1 cellular context compared by ENCODE assay signal in genomic region chr6:27472617-27473400, GRCh38.
A peak's percentile ranks its signal among the peaks of the same experiment; 100 is the strongest.
TF ChIP-seq lines count a peak whose summit lies in the region.

TSS of gene ZNF184 (minus strand) at chr6:27473105. CDS start at chr6:27472294, 811 bp downstream.

TF ChIP-seq in K562, 482 proteins besides CTCF, POLR2A, EP300 and RAD21 (continued from another document and continues in another):
- no peak for TF ChIP-seq ZNF277 (CRISPR knock-in tag; IDR thresholded peaks at IDR 0.05; ENCODE audit: borderline replicate concordance)
- TF ChIP-seq ZNF232 (CRISPR knock-in tag; IDR thresholded peaks at IDR 0.05) = no peak
- TF ChIP-seq ZNF347 (CRISPR knock-in tag; IDR thresholded peaks at IDR 0.05; ENCODE audit: low read depth) = no peak
- TF ChIP-seq ZNF75A (CRISPR knock-in tag; IDR thresholded peaks at IDR 0.05) = no peak
- TF ChIP-seq TBL1XR1 (IDR thresholded peaks at IDR 0.05; ENCODE audit: low read length in 2 of 2) = peak; percentile 18 to 44; a peak in 2 of 4 replicates
- no peak; the same call in 1 of the 2 replicates for TF ChIP-seq ZFP91 (CRISPR knock-in tag; IDR thresholded peaks at IDR 0.05)
- peak; percentile 59 for TF ChIP-seq TRIM28 (IDR thresholded peaks at IDR 0.05)
- TF ChIP-seq CBFB (CRISPR knock-in tag; IDR thresholded peaks at IDR 0.05) = peak; percentile 58; the same call in 1 of the 2 replicates
- no peak for TF ChIP-seq NUFIP1 (IDR thresholded peaks at IDR 0.05; ENCODE audit: partially characterized antibody)
- no peak for TF ChIP-seq HOXB6 (CRISPR knock-in tag; IDR thresholded peaks at IDR 0.05; ENCODE audit: borderline replicate concordance)
- no peak for TF ChIP-seq ARID3A (IDR thresholded peaks at IDR 0.05; ENCODE audit: borderline replicate concordance, low read depth, low read length)
- no peak for TF ChIP-seq RBM17 (IDR thresholded peaks at IDR 0.05; ENCODE audit: borderline replicate concordance, low read depth, low read length)
- no peak for TF ChIP-seq RFX5 (IDR thresholded peaks at IDR 0.05; ENCODE audit: low read depth, low read length)
- no peak for TF ChIP-seq NR1H2 (CRISPR knock-in tag; IDR thresholded peaks at IDR 0.05)
- TF ChIP-seq PRPF4 (IDR thresholded peaks at IDR 0.05; ENCODE audit: insufficient read depth, low read depth, low read length, poor library complexity, severe bottlenecking) = no peak
- no peak for TF ChIP-seq ETS2 (tag; IDR thresholded peaks at IDR 0.05; ENCODE audit: borderline replicate concordance, poor library complexity, severe bottlenecking)
- TF ChIP-seq ZBTB26 (CRISPR knock-in tag; IDR thresholded peaks at IDR 0.05) = no peak
- TF ChIP-seq ZBED1 (IDR thresholded peaks at IDR 0.05) = peak; percentile 46
- TF ChIP-seq THRB (CRISPR knock-in tag; conservative IDR thresholded peaks at IDR 0.05) = no peak
- peak in 1 of 2 experiments; percentile 84; a peak in 2 of 4 replicates for TF ChIP-seq BCLAF1 (IDR thresholded peaks at IDR 0.05; ENCODE audit: borderline replicate concordance in 1 of 2, control insufficient read depth in 1 of 2, low read depth in 2 of 2, low read length in 1 of 2)
- TF ChIP-seq PRMT5 (CRISPR knock-in tag; IDR thresholded peaks at IDR 0.05) = no peak
- TF ChIP-seq KLF16 (IDR thresholded peaks at IDR 0.05) = no peak
- TF ChIP-seq ZNF282 (CRISPR knock-in tag; IDR thresholded peaks at IDR 0.05) = no peak
- no peak for TF ChIP-seq ZBTB5 (IDR thresholded peaks at IDR 0.05)
- TF ChIP-seq ZNF695 (CRISPR knock-in tag; IDR thresholded peaks at IDR 0.05) = no peak
- no peak for TF ChIP-seq REST (CRISPR knock-in tag; IDR thresholded peaks at IDR 0.05; ENCODE audit: low read depth)
- TF ChIP-seq ZNF785 (CRISPR knock-in tag; IDR thresholded peaks at IDR 0.05) = no peak
- TF ChIP-seq PHF21A (IDR thresholded peaks at IDR 0.05; ENCODE audit: borderline replicate concordance, low read depth) = no peak; the same call in 1 of the 2 replicates
- no peak for TF ChIP-seq ZFP36 (IDR thresholded peaks at IDR 0.05; ENCODE audit: low read depth, low read length, partially characterized antibody)
- TF ChIP-seq PCBP2 (IDR thresholded peaks at IDR 0.05; ENCODE audit: low read depth, low read length, poor library complexity, severe bottlenecking) = no peak
- no peak for TF ChIP-seq ZNF561 (CRISPR knock-in tag; conservative IDR thresholded peaks at IDR 0.05)
- peak; percentile 82 for TF ChIP-seq THAP7 (CRISPR knock-in tag; IDR thresholded peaks at IDR 0.05)
- no peak for TF ChIP-seq FOS (IDR thresholded peaks at IDR 0.05; ENCODE audit: extremely low read depth, insufficient read length)
- TF ChIP-seq ELK1 (CRISPR knock-in tag; IDR thresholded peaks at IDR 0.05) = no peak
- peak in 1 of 2 experiments; percentile 68; a peak in 1 of 4 replicates for TF ChIP-seq ZMIZ1 (IDR thresholded peaks at IDR 0.05; ENCODE audit: low read depth in 2 of 2, low read length in 2 of 2)
- no peak for TF ChIP-seq XRCC4 (IDR thresholded peaks at IDR 0.05; ENCODE audit: extremely low read depth, insufficient read depth, insufficient read length)
